8 cellular contexts compared by ENCODE assay signal in the genomic region with DNA sequence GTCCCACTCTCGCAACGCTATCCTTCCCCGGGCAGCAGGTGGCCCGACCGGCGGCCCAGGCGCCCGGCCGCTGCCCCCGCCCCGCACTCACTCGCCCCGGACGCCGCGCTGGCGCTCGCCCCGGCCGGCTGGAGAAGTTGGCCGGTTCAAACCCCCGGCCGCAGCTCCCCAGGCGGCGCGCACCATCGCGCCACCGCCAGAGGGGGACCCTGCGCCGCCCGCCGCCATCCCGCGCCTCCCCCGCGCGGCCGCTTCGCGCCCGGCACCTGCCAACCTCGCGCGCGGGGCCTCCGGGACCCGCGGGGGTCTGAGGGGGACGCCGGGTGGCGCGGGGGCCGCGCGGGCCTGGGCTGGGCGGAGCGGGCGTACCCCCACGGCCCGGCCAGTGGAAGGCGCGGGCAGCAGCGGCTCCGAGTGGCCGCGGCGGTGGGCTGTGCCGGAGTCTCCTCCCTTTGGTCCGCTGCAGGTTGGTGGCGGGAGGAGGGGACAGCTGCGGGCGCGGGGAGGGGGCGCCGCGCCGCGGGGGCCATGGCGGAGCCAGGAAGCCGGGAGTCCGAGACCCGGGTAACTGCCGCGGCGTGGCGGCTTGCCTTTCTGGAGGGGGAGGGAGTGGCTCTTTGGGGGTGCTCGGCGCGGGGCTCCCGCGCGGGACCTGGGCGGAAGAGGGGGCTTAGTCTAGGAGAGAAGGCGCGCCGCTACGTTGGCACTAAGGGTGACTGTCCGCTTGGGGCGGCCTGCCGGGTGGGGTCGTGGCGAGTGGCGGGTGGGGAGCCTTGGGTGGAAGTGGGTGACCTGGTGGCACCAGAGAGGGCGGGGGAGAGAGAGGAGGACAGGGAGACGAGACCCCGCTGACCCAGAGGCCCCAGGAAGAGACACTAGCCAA. TPM values are rescaled to one million over a fixed set of nuclear protein-coding genes. Genes with fewer than 3 reads are reported as not detected.
A peak's percentile ranks its signal among the peaks of the same experiment; 100 is the strongest.
DNase-seq lines count a peak whose midpoint lies in the region; ATAC-seq and TF ChIP-seq lines count a peak whose summit lies in the region.

A gene (plus strand): TSS at position 434 of the 883 bp plus-strand sequence. CDS start 95 bp downstream, at position 529.
A gene (minus strand): TSS at position 139 of the 883 bp plus-strand sequence. CDS start 715 bp downstream, outside the sequence.

- peaks cover 2% of the 10 kb centered on the region for H3K27me3 Mint-ChIP-seq in T-helper 2 cell treated with Interferon-gamma antibody and Interleukin-4, amounts not matched to agents 5 μg/mL and 100 μg/mL, for 36 hours (ENCODE audit: low read depth)

- H3K36me3 ChIP-seq in breast epithelium, result no peaks in the 10 kb centered on the region
- H3K36me3 ChIP-seq in iPS-20b (ENCODE audit: insufficient read depth, low read depth, low read length), result peaks cover 20% of the 10 kb centered on the region
- H3K36me3 ChIP-seq in sigmoid colon, result peaks cover 0 to 8% (median 2%) of the 10 kb centered on the region in 4 donors

- peak; percentile 67 for ATAC-seq in GM21390 (IDR thresholded peaks at IDR 0.05; ENCODE audit: unreplicated experiment)
- no peak for ATAC-seq in HG02938 (IDR thresholded peaks at IDR 0.05; ENCODE audit: unreplicated experiment)

- no peaks in the 10 kb centered on the region for H3K9me3 Mint-ChIP-seq in T-helper 2 cell treated with Interferon-gamma antibody and Interleukin-4, amounts not matched to agents 5 μg/mL and 100 μg/mL, for 36 hours

- H3K4me1 Mint-ChIP-seq in T-helper 2 cell treated with Interferon-gamma antibody and Interleukin-4, amounts not matched to agents 5 μg/mL and 100 μg/mL, for 36 hours (ENCODE audit: low read depth), result peaks cover 14% of the 10 kb centered on the region

- H3K4me3 ChIP-seq in breast epithelium (peak within 1 kb of the TSS; percentile 91 to 98 (median 94)), iPS-20b (ENCODE audit: low read length) (peak within 1 kb of the TSS; percentile 96), sigmoid colon (peak within 1 kb of the TSS; percentile 76 to 99 (median 91))

- peak within 1 kb of the TSS; percentile 84 for H3K9ac ChIP-seq in iPS-20b (ENCODE audit: low read depth, low read length)

- TF ChIP-seq EP300 in sigmoid colon (IDR thresholded peaks at IDR 0.05), result no peak

- no peaks in the 10 kb centered on the region for H3K9me3 ChIP-seq in breast epithelium
- no peaks in the 10 kb centered on the region for H3K9me3 ChIP-seq in iPS-20b (ENCODE audit: insufficient read depth, low read depth, low read length)
- no peaks in the 10 kb centered on the region for H3K9me3 ChIP-seq in sigmoid colon

- no peaks in the 10 kb centered on the region for H3K36me3 Mint-ChIP-seq in T-helper 2 cell treated with Interferon-gamma antibody and Interleukin-4, amounts not matched to agents 5 μg/mL and 100 μg/mL, for 36 hours (ENCODE audit: low read depth)

- H3K4me3 Mint-ChIP-seq in T-helper 2 cell treated with Interferon-gamma antibody and Interleukin-4, amounts not matched to agents 5 μg/mL and 100 μg/mL, for 36 hours, result peak within 1 kb of the TSS; percentile 91

- TF ChIP-seq POLR2A in breast epithelium (IDR thresholded peaks at IDR 0.05), result no peak
- peak; percentile 39 to 56 for TF ChIP-seq POLR2A in sigmoid colon (IDR thresholded peaks at IDR 0.05)

- TF ChIP-seq CTCF in breast epithelium (IDR thresholded peaks at IDR 0.05), result peak in 1 of 3 donors; percentile 97
- TF ChIP-seq CTCF in sigmoid colon (IDR thresholded peaks at IDR 0.05), result no peak

- 1% methylated on average over 107 of the region's 107 CpGs for WGBS in sigmoid colon, 2 donors

- intact Hi-C loops in breast epithelium (cut with DNase I; ENCODE audit: low total_unique reads) (no loop called here), sigmoid colon (cut with DNase I) (loop anchor here (2.0 to 5.0 kb wide), 3 partner anchors 31 to 242 kb away; a partner anchor contains a TSS)

- H3K4me1 ChIP-seq in breast epithelium (peaks cover 0 to 15% of the 10 kb centered on the region in 2 donors), iPS-20b (ENCODE audit: insufficient read depth, low read length) (peaks cover 8% of the 10 kb centered on the region; the same call in 1 of the 2 replicates), sigmoid colon (peaks cover 0 to 58% (median 46%) of the 10 kb centered on the region in 4 donors)

- peak; percentile 54 for DNase-seq in DMS153 treated with DMSO at 0.1 percent for 48 hours (lab: John Stamatoyannopoulos, UW; ENCODE audit: unreplicated experiment)
- DNase-seq in LHCN-M2 (ENCODE audit: low read depth), result peak; percentile 47
- DNase-seq in T-helper 2 cell treated with Interferon-gamma antibody and Interleukin-4, amounts not matched to agents 5 μg/mL and 100 μg/mL, for 36 hours (ENCODE audit: low spot score), result peak; percentile 61
- peak in 1 of 2 donors; percentile 39 for DNase-seq in breast epithelium (ENCODE audit: low spot score in 2 of 2)
- peak; percentile 89 for DNase-seq in sigmoid colon

- H3K27me3 ChIP-seq in breast epithelium, result no peaks in the 10 kb centered on the region
- H3K27me3 ChIP-seq in iPS-20b (ENCODE audit: insufficient read depth, low read length), result no peaks in the 10 kb centered on the region
- no peaks in the 10 kb centered on the region for H3K27me3 ChIP-seq in sigmoid colon

- H3K27ac ChIP-seq in breast epithelium (peak within 1 kb of the TSS; percentile 88 to 96), iPS-20b (ENCODE audit: low read length) (peak within 1 kb of the TSS; percentile 84), sigmoid colon (peak within 1 kb of the TSS; percentile 88 to 93 (median 89))

- H3K27ac Mint-ChIP-seq in T-helper 2 cell treated with Interferon-gamma antibody and Interleukin-4, amounts not matched to agents 5 μg/mL and 100 μg/mL, for 36 hours, result peak within 1 kb of the TSS; percentile 82

RNA-seq across cellular contexts. Expression of the first gene that starts in this region (rescaled TPM):
- total RNA-seq in LHCN-M2 (2014; rRNA removed) (46.4 and 61.3 TPM in 2 replicates), breast epithelium (100 to 1,000 TPM in 2 of 3 donors, 10 to 100 TPM in 1; 72.0 to 175 (median 113) TPM), sigmoid colon (100 to 1,000 TPM in 3 of 4 donors, 10 to 100 TPM in 1; 94.2 to 143 (median 111) TPM)
- polyA plus RNA-seq in LHCN-M2 (2012), result 28.6 TPM
- 100 to 1,000 TPM; 241 to 340 (median 304) TPM for polyA plus RNA-seq in sigmoid colon

RNA-seq across cellular contexts. Expression of the second gene that starts in this region (rescaled TPM):
- total RNA-seq in LHCN-M2 (2014; rRNA removed) (17.6 and 18.4 TPM in 2 replicates), breast epithelium (10 to 100 TPM; 51.1 to 68.0 (median 60.2) TPM), sigmoid colon (10 to 100 TPM; 29.1 to 31.4 (median 30.3) TPM)
- 16.0 TPM for polyA plus RNA-seq in LHCN-M2 (2012)
- polyA plus RNA-seq in sigmoid colon, result 1,000 to 10,000 TPM in 1 of 3 donors, 100 to 1,000 TPM in 2; 390 to 1,038 (median 663) TPM
